Comparison of ENCODE assay signal across 17 cellular contexts in genomic region chr4:112894480-112894879, GRCh38.
"Had no signal": no experiment of that assay in that cellular context is flagged by ENCODE, and none has a peak within 500 bp of the region (broad histone marks: within the 10 kb centered on the region; RNA-seq: fewer than 3 reads in every experiment).

No MANE protein-coding gene starts in this region.

- H3K27me3 ChIP-seq: foreskin keratinocyte, heart left ventricle, pancreas, testis, tibial nerve, upper lobe of right lung, vagina had no signal

- H3K4me3 ChIP-seq: heart left ventricle, pancreas, testis, tibial nerve, upper lobe of right lung, vagina had no signal

- H3K27ac ChIP-seq: foreskin keratinocyte, pancreas, testis, tibial nerve, upper lobe of right lung, vagina had no signal

- H3K9me3 ChIP-seq: pancreas, testis, tibial nerve, upper lobe of right lung, vagina had no signal

- H3K36me3 ChIP-seq: heart left ventricle, pancreas, tibial nerve, upper lobe of right lung, vagina had no signal

- DNase-seq: endodermal cell; erythroblast; foreskin keratinocyte; heart left ventricle; hippocampal formation; mesendoderm; naive B cell; nucleus accumbens; pancreas; right cardiac atrium; small intestine; stimulated activated CD4-positive, alpha-beta T cell treated with anti-CD3 and anti-CD28 coated beads, Interleukin-12 subunit alpha, Interleukin-12 subunit beta, amount 100 ng/mL, for 4 hours; stimulated activated naive CD4-positive, alpha-beta T cell treated with Interleukin-2 at 50 U/mL for 16 hours; testis; upper lobe of right lung had no signal
